Comparison of ENCODE assay signal across 20 cellular contexts in the genomic region with DNA sequence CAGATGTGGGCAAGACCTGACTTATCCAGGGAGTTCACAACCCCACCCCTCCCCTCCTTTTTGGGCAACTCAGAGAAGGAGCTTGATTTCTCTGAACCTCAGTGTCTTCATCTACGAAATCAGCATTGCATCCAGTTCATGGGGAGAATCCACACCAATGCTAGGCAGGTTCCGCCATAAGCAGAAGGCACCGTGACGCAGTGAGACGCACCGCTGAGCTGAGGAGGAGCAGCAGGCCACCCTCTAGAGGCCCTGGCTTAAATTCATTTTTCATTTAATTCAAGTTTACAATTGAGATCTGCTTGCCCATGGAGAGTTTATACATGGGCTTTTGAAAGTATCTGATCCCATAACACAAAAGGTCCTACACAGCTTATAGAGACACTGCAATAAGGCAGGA. TPM values are rescaled to one million over a fixed set of nuclear protein-coding genes. Genes with fewer than 3 reads are reported as not detected.
DNase-seq lines count a peak whose midpoint lies in the region; ATAC-seq and TF ChIP-seq lines count a peak whose summit lies in the region.
"Had no signal": no experiment of that assay in that cellular context is flagged by ENCODE, and none has a peak within 500 bp of the region (broad histone marks: within the 10 kb centered on the region; RNA-seq: fewer than 3 reads in every experiment).

No MANE protein-coding gene starts in this region.

- H3K9me3 ChIP-seq in osteoblast (ENCODE audit: low read depth, low read length) (no peaks in the 10 kb centered on the region), sigmoid colon (no peaks in the 10 kb centered on the region)
- H3K9me3 ChIP-seq: BE2C had no signal

- H3K4me3 Mint-ChIP-seq in chondrocyte (ENCODE audit: unreplicated experiment), result no peak overlapping the region
- H3K4me3 Mint-ChIP-seq: CD4-positive, CD25-positive, alpha-beta regulatory T cell; CD8-positive, alpha-beta memory T cell; GM23338; IgD-negative memory B cell had no signal

- TF ChIP-seq CTCF in chondrocyte (IDR thresholded peaks at IDR 0.05) (no peak), osteoblast (IDR thresholded peaks at IDR 0.05; ENCODE audit: extremely low read depth, low read depth, low read length) (no peak), sigmoid colon (IDR thresholded peaks at IDR 0.05) (no peak)

- H3K4me1 ChIP-seq in osteoblast (ENCODE audit: insufficient read depth, low read length) (no peaks in the 10 kb centered on the region), sigmoid colon (no peaks in the 10 kb centered on the region)
- H3K4me1 ChIP-seq: BE2C had no signal

- peaks cover 7% of the 10 kb centered on the region for H3K27me3 ChIP-seq in osteoblast (ENCODE audit: insufficient read depth, low read length)
- peaks cover 0 to 36% (median 0%) of the 10 kb centered on the region in 3 donors for H3K27me3 ChIP-seq in sigmoid colon
- H3K27me3 ChIP-seq: BE2C had no signal

- DNase-seq in chondrocyte (ENCODE audit: low spot score) (peak; percentile 21), ecto neural progenitor cell (ENCODE audit: low spot score) (peak; percentile 12), osteoblast (ENCODE audit: insufficient read length, low spot score, missing footprints) (peak; percentile 39), sigmoid colon (peak; percentile 35), NCI-H2171 treated with DMSO at 0.1 percent for 48 hours (lab: John Stamatoyannopoulos, UW) (no peak), OCI-M1 (lab: John Stamatoyannopoulos, UW) (no peak)
- no peak for DNase-seq in stimulated activated CD8-positive, alpha-beta memory T cell treated with anti-CD3 and anti-CD28 coated beads, Interleukin-4, amount 100 ng/mL, for 48 hours
- DNase-seq: ACHN; BE2C; C1 segment of cervical spinal cord; CD4-positive, CD25-positive, alpha-beta regulatory T cell; CD8-positive, alpha-beta memory T cell; DMS 273 treated with DMSO at 0.1 percent for 48 hours; DMS53; GDM1; HCEC 1CT had no signal

- H3K4me3 ChIP-seq in osteoblast (ENCODE audit: insufficient read depth, low read length) (no peak overlapping the region), sigmoid colon (no peak overlapping the region)
- H3K4me3 ChIP-seq: GM23338 had no signal

- H3K27ac ChIP-seq in osteoblast (ENCODE audit: low read depth, low read length), result no peak overlapping the region
- no peak overlapping the region for H3K27ac ChIP-seq in sigmoid colon

- no peaks in the 10 kb centered on the region for H3K4me1 Mint-ChIP-seq in chondrocyte (ENCODE audit: low read depth)
- H3K4me1 Mint-ChIP-seq: CD4-positive, CD25-positive, alpha-beta regulatory T cell; CD8-positive, alpha-beta memory T cell had no signal

- no peaks in the 10 kb centered on the region for H3K36me3 ChIP-seq in osteoblast (ENCODE audit: insufficient read depth, low read length)
- no peaks in the 10 kb centered on the region for H3K36me3 ChIP-seq in sigmoid colon
- H3K36me3 ChIP-seq: BE2C had no signal

- no peaks in the 10 kb centered on the region for H3K36me3 Mint-ChIP-seq in chondrocyte (ENCODE audit: low read depth)
- H3K36me3 Mint-ChIP-seq: CD4-positive, CD25-positive, alpha-beta regulatory T cell; CD8-positive, alpha-beta memory T cell; IgD-negative memory B cell had no signal

- H3K9me3 Mint-ChIP-seq in chondrocyte (ENCODE audit: low read depth), result no peaks in the 10 kb centered on the region
- H3K9me3 Mint-ChIP-seq: CD4-positive, CD25-positive, alpha-beta regulatory T cell; GM23338 had no signal

- intact Hi-C loops in sigmoid colon (cut with DNase I), result no loop called here

- no peaks in the 10 kb centered on the region for H3K79me2 ChIP-seq in osteoblast (ENCODE audit: insufficient read depth, low read length)

- peaks cover 30% of the 10 kb centered on the region for H3K27me3 Mint-ChIP-seq in chondrocyte (ENCODE audit: low read depth)
- H3K27me3 Mint-ChIP-seq: CD4-positive, CD25-positive, alpha-beta regulatory T cell had no signal

- TF ChIP-seq POLR2A in sigmoid colon (IDR thresholded peaks at IDR 0.05), result no peak

- ATAC-seq in HG02763 (IDR thresholded peaks at IDR 0.05; ENCODE audit: unreplicated experiment), result no peak
- ATAC-seq: GM23338, HepG2 had no signal

- H2AFZ ChIP-seq in osteoblast (ENCODE audit: low read length), result no peak overlapping the region

- no peaks in the 10 kb centered on the region for H4K20me1 ChIP-seq in osteoblast (ENCODE audit: insufficient read depth, low read length)

- no peak overlapping the region for H3K27ac Mint-ChIP-seq in chondrocyte (ENCODE audit: unreplicated experiment)
- H3K27ac Mint-ChIP-seq: CD4-positive, CD25-positive, alpha-beta regulatory T cell; CD8-positive, alpha-beta memory T cell; GM23338; IgD-negative memory B cell had no signal

- no peak for TF ChIP-seq EP300 in sigmoid colon (IDR thresholded peaks at IDR 0.05)

- 85 to 91% methylated on average over 6 of the region's 6 CpGs for WGBS in sigmoid colon, 2 donors

- no peak overlapping the region for H3K4me2 ChIP-seq in osteoblast (ENCODE audit: insufficient read depth, low read length)
- H3K4me2 ChIP-seq: GM23338 had no signal

RNA-seq across cellular contexts. Expression of a gene that starts 55.7 kb away (rescaled TPM):
- total RNA-seq in chondrocyte, result 8.9 to 22.2 TPM (median 9.5 TPM) in 3 replicates
- 21.2 and 44.5 TPM in 2 replicates for total RNA-seq in osteoblast
- 1 to 10 TPM in 3 of 4 donors, under 1 TPM in 1; 0.54 to 8.3 (median 3.0) TPM for total RNA-seq in sigmoid colon
- 1 to 10 TPM in 2 of 3 donors, under 1 TPM in 1; 0.46 to 2.4 (median 1.8) TPM for polyA plus RNA-seq in sigmoid colon
- total RNA-seq: CD4-positive, CD25-positive, alpha-beta regulatory T cell; CD8-positive, alpha-beta memory T cell had no signal
- polyA plus RNA-seq: CD4-positive, CD25-positive, alpha-beta regulatory T cell; CD8-positive, alpha-beta memory T cell; IgD-negative memory B cell had no signal

Comparison
In these comparisons a context has a peak if more than half of its experiments do, and no peak if none do; other contexts are left out.
1. DNase-seq: peak in chondrocyte (single experiment), ecto neural progenitor cell (single experiment), osteoblast (single experiment) and sigmoid colon (single experiment); none in NCI-H2171 treated with DMSO at 0.1 percent for 48 hours (single experiment), stimulated activated CD8-positive, alpha-beta memory T cell treated with anti-CD3 and anti-CD28 coated beads, Interleukin-4, amount 100 ng/mL, for 48 hours (single experiment) and OCI-M1 (single experiment).